Comparison of ENCODE assay signal across 1 cellular context in genomic region chr17:57648720-57649119, GRCh38.
TF ChIP-seq lines count a peak whose summit lies in the region.

No MANE protein-coding gene starts in this region.

TF ChIP-seq in SK-N-SH treated with all-trans-retinoic acid at 6 μM for 48 hours, 23 proteins besides CTCF, POLR2A, EP300 and RAD21 (continued from another document):
- no peak for TF ChIP-seq TSHZ2 (CRISPR knock-in tag; IDR thresholded peaks at IDR 0.05)
- no peak for TF ChIP-seq CREB5 (CRISPR knock-in tag; IDR thresholded peaks at IDR 0.05; ENCODE audit: low read depth)
